Comparison of ENCODE assay signal across 8 cellular contexts in genomic region chr6:109877727-109878075, GRCh38.
DNase-seq lines count a peak whose midpoint lies in the region; ATAC-seq, FAIRE-seq and TF ChIP-seq lines count a peak whose summit lies in the region.
"Not testable (repeated sequence)": the region's sequence is repeated elsewhere in the genome, so short reads cannot be mapped to it uniquely, and the experiment has no call there.

No MANE protein-coding gene starts in this region.

- not testable (repeated sequence) for TF ChIP-seq CTCF in 22Rv1 (IDR thresholded peaks at IDR 0.05); IMR-90 (conservative IDR thresholded peaks at IDR 0.05; ENCODE audit: low read depth, low read length); endothelial cell of umbilical vein (IDR thresholded peaks at IDR 0.05; ENCODE audit: extremely low read depth in 1 of 2, insufficient read depth in 1 of 2, low read depth in 1 of 2, low read length in 2 of 2); hepatocyte (IDR thresholded peaks at IDR 0.05; ENCODE audit: poor library complexity); sigmoid colon (IDR thresholded peaks at IDR 0.05)

- not testable (repeated sequence) for H4K8ac ChIP-seq in IMR-90 (ENCODE audit: low read depth in 2 of 2, low read length in 2 of 2); mesenchymal stem cell (ENCODE audit: low read length)

- not testable (repeated sequence) for H3K79me1 ChIP-seq in IMR-90 (ENCODE audit: low read depth in 1 of 2, low read length in 2 of 2); mesenchymal stem cell (replicated peaks; ENCODE audit: low read length, poor library complexity, severe bottlenecking)

- H4K91ac ChIP-seq in IMR-90 (ENCODE audit: insufficient read depth, low read depth, low read length); mesenchymal stem cell (ENCODE audit: low read length): not testable (repeated sequence)

- not testable (repeated sequence) for H3K56ac ChIP-seq in IMR-90 (ENCODE audit: extremely low read depth, insufficient read depth, low read length)

- not testable (repeated sequence) for H3K4me2 ChIP-seq in IMR-90 (ENCODE audit: low read depth, low read length); endothelial cell of umbilical vein (ENCODE audit: insufficient read depth, low read length); hepatocyte; mesenchymal stem cell (ENCODE audit: low read length, poor library complexity, severe bottlenecking)

- H2BK12ac ChIP-seq in mesenchymal stem cell (ENCODE audit: low read length in 2 of 2) = not testable (repeated sequence)

- not testable (repeated sequence) for H3K36me3 ChIP-seq in IMR-90 (ENCODE audit: control insufficient read depth, insufficient read depth, low read length); endothelial cell of umbilical vein (ENCODE audit: control insufficient read depth in 2 of 2, extremely low read depth in 1 of 2, insufficient read depth in 2 of 2, low read length in 2 of 2); hepatocyte (replicated peaks; ENCODE audit: insufficient read depth, low read depth); mesenchymal stem cell (ENCODE audit: control insufficient read depth in 1 of 2, insufficient read depth in 2 of 2, low read depth in 1 of 2, low read length in 2 of 2); sigmoid colon

- H3K4ac ChIP-seq in IMR-90 (ENCODE audit: low read depth, low read length); mesenchymal stem cell (ENCODE audit: low read depth in 1 of 2, low read length in 2 of 2): not testable (repeated sequence)

- ATAC-seq in IMR-90 (ENCODE audit: low read depth) = not testable (repeated sequence)

- BruUV-seq in IMR-90 (replicated peaks; lab: Mats Ljungman, UMichigan); endothelial cell of umbilical vein (replicated peaks; lab: Mats Ljungman, UMichigan): not testable (repeated sequence)

- in situ Hi-C loops in IMR-90 (cut with MboI; ENCODE audit: low sequenced_read_pairs) = not testable (repeated sequence)

- not testable (repeated sequence) for TF ChIP-seq EP300 in sigmoid colon (IDR thresholded peaks at IDR 0.05)

- not testable (repeated sequence) for H3K79me2 ChIP-seq in endothelial cell of umbilical vein (ENCODE audit: control insufficient read depth, insufficient read depth, low read length); hepatocyte

- H3K9me2 ChIP-seq in hepatocyte (replicated peaks; ENCODE audit: insufficient read depth) = not testable (repeated sequence)

- H3K27ac ChIP-seq in 22Rv1 = peak overlapping the region; percentile 57
- not testable (repeated sequence) for H3K27ac ChIP-seq in IMR-90 (ENCODE audit: insufficient read depth, low read length); endothelial cell of umbilical vein (ENCODE audit: insufficient read depth, low read depth, low read length); sigmoid colon
- peak overlapping the region; percentile 16 for H3K27ac ChIP-seq in hepatocyte
- peak overlapping the region; percentile 99 for H3K27ac ChIP-seq in mesenchymal stem cell (ENCODE audit: low read length, poor library complexity, severe bottlenecking)

- H3K9ac ChIP-seq in IMR-90 (ENCODE audit: low read depth, low read length); endothelial cell of umbilical vein (replicated peaks; ENCODE audit: extremely low read depth, insufficient read depth, low read length): not testable (repeated sequence)
- H3K9ac ChIP-seq in mesenchymal stem cell (ENCODE audit: low read length) = peak overlapping the region; percentile 49

- not testable (repeated sequence) for TF ChIP-seq POLR2A in IMR-90 (IDR thresholded peaks at IDR 0.05; ENCODE audit: low read depth, low read length); endothelial cell of umbilical vein (IDR thresholded peaks at IDR 0.05; ENCODE audit: low read depth, low read length); sigmoid colon (IDR thresholded peaks at IDR 0.05)

- not testable (repeated sequence) for H4K20me1 ChIP-seq in IMR-90 (ENCODE audit: insufficient read depth, low read length); endothelial cell of umbilical vein (replicated peaks; ENCODE audit: control insufficient read depth, extremely low read depth, insufficient read depth, low read length); hepatocyte (ENCODE audit: insufficient read depth, poor library complexity, severe bottlenecking)

- not testable (repeated sequence) for H3K27me3 ChIP-seq in IMR-90 (ENCODE audit: control insufficient read depth, insufficient read depth, low read length); hepatocyte; mesenchymal stem cell (ENCODE audit: control insufficient read depth in 1 of 2, insufficient read depth in 1 of 2, low read length in 2 of 2); sigmoid colon
- H3K27me3 ChIP-seq in endothelial cell of umbilical vein (ENCODE audit: control insufficient read depth in 2 of 2, insufficient read depth in 2 of 2, low read length in 2 of 2) = peaks cover 6 to 14% of the 10 kb centered on the region in 2 experiments

- CTCF ChIA-PET in IMR-90 (lab: Yijun Ruan, JAX) (interaction anchor here (0.6 kb wide), 1 partner anchor 99 kb away, joined by 3 read pairs; no protein-coding TSS in a partner anchor), endothelial cell of umbilical vein (lab: Charles Lee) (interaction anchor here (2.2 kb wide), 1 partner anchor 162 kb away, joined by 5 read pairs; no protein-coding TSS in a partner anchor)

- H3K23ac ChIP-seq in IMR-90 (ENCODE audit: low read depth, low read length); mesenchymal stem cell (ENCODE audit: low read length in 2 of 2): not testable (repeated sequence)

- WGBS in IMR-90 (ENCODE audit: extremely low coverage in 2 of 2, insufficient read length in 1 of 2), 2 experiments = no CpG with 5 or more reads among the region's 4 CpGs
- WGBS in hepatocyte (ENCODE audit: low lambda C conversion rate, missing lambda C conversion rate) = 48% methylated on average over 4 of the region's 4 CpGs
- no CpG with 5 or more reads among the region's 4 CpGs for WGBS in mesenchymal stem cell
- 81 to 85% methylated on average over 4 of the region's 4 CpGs for WGBS in sigmoid colon, 2 donors

- TF ChIP-seq RAD21 in IMR-90 (IDR thresholded peaks at IDR 0.05; ENCODE audit: low read length) = not testable (repeated sequence)

- H3K18ac ChIP-seq in IMR-90 (ENCODE audit: low read depth, low read length) = peak overlapping the region; percentile 74; the same call in 1 of the 2 replicates
- H3K18ac ChIP-seq in mesenchymal stem cell (ENCODE audit: low read depth in 1 of 2, low read length in 2 of 2) = not testable (repeated sequence)

- not testable (repeated sequence) for H3K14ac ChIP-seq in IMR-90 (replicated peaks; ENCODE audit: low read depth, low read length); mesenchymal stem cell (ENCODE audit: low read length in 2 of 2)

- H2BK20ac ChIP-seq in IMR-90 (ENCODE audit: low read depth, low read length) = not testable (repeated sequence)

- H2BK120ac ChIP-seq in IMR-90 (ENCODE audit: low read depth, low read length); mesenchymal stem cell (ENCODE audit: low read depth, low read length): not testable (repeated sequence)

- H3K4me3 ChIP-seq in IMR-90 (ENCODE audit: insufficient read depth, low read depth, low read length); endothelial cell of umbilical vein (replicated peaks in 1 of 3; ENCODE audit: insufficient read depth in 1 of 3, low read depth in 1 of 3, low read length in 3 of 3); hepatocyte; mesenchymal stem cell (ENCODE audit: insufficient read depth in 1 of 2, low read depth in 1 of 2, low read length in 2 of 2); sigmoid colon: not testable (repeated sequence)

- not testable (repeated sequence) for H2BK15ac ChIP-seq in IMR-90 (ENCODE audit: low read depth, low read length); mesenchymal stem cell (ENCODE audit: low read depth, poor library complexity, severe bottlenecking)

- not testable (repeated sequence) for H2AK9ac ChIP-seq in IMR-90 (replicated peaks; ENCODE audit: low read depth, low read length, poor library complexity)

- DNase-seq in IMR-90; hepatocyte (ENCODE audit: low spot score): not testable (repeated sequence)
- DNase-seq in NCI-H748 (lab: John Stamatoyannopoulos, UW; ENCODE audit: unreplicated experiment) (peak; percentile 90), amniotic epithelial cell (ENCODE audit: low read depth) (peak; percentile 11), endothelial cell of umbilical vein (ENCODE audit: low read depth, low spot score) (peak; percentile 7), mesenchymal stem cell (peak; percentile 12), sigmoid colon (peak; percentile 2)

- H3K9me1 ChIP-seq in IMR-90 (ENCODE audit: insufficient read depth, low read length); endothelial cell of umbilical vein (replicated peaks; ENCODE audit: control insufficient read depth, extremely low read depth, insufficient read depth, low read length): not testable (repeated sequence)

- not testable (repeated sequence) for H3K9me3 ChIP-seq in IMR-90 (ENCODE audit: control insufficient read depth, insufficient read depth, low read length); endothelial cell of umbilical vein (replicated peaks; ENCODE audit: control insufficient read depth, insufficient read depth, low read length); hepatocyte (ENCODE audit: low read depth); mesenchymal stem cell (ENCODE audit: control insufficient read depth, low read length); sigmoid colon

- dilution Hi-C loops in IMR-90 (cut with HindIII; ENCODE audit: low sequenced_read_pairs, unreplicated experiment); endothelial cell of umbilical vein (cut with MboI; ENCODE audit: extremely low pct_ligation_motif_present, low sequenced_read_pairs): not testable (repeated sequence)

- not testable (repeated sequence) for H2AK5ac ChIP-seq in IMR-90 (ENCODE audit: low read depth, low read length); mesenchymal stem cell (ENCODE audit: low read length, severe bottlenecking)

- H2AFZ ChIP-seq in IMR-90 (replicated peaks; ENCODE audit: low read length, poor library complexity); endothelial cell of umbilical vein (ENCODE audit: low read depth, low read length); mesenchymal stem cell (ENCODE audit: low read depth, low read length): not testable (repeated sequence)
- peak overlapping the region; percentile 9 for H2AFZ ChIP-seq in hepatocyte

- intact Hi-C loops in IMR-90 (cut with micrococcal nuclease); endothelial cell of umbilical vein (cut with micrococcal nuclease); sigmoid colon (cut with DNase I): not testable (repeated sequence)

- POLR2A ChIA-PET in IMR-90 (lab: Charles Lee; ENCODE audit: unreplicated experiment); endothelial cell of umbilical vein (lab: Charles Lee): not testable (repeated sequence)

- not testable (repeated sequence) for FAIRE-seq in endothelial cell of umbilical vein (lab: Jason Lieb, UNC)

- not testable (repeated sequence) for H4K5ac ChIP-seq in IMR-90 (ENCODE audit: low read depth, low read length)

- H2BK5ac ChIP-seq in IMR-90 (ENCODE audit: low read depth, low read length, poor library complexity, severe bottlenecking); mesenchymal stem cell (ENCODE audit: low read depth, low read length, poor library complexity, severe bottlenecking): not testable (repeated sequence)

- H3K4me1 ChIP-seq in IMR-90 (ENCODE audit: control insufficient read depth, insufficient read depth, low read length); endothelial cell of umbilical vein (ENCODE audit: control insufficient read depth, extremely low read depth, insufficient read depth, low read length); hepatocyte (ENCODE audit: insufficient read depth); sigmoid colon: not testable (repeated sequence)
- H3K4me1 ChIP-seq in mesenchymal stem cell (ENCODE audit: control insufficient read depth, insufficient read depth, low read depth, low read length) = peaks cover 12% of the 10 kb centered on the region
